Comparison of ENCODE assay signal across 9 cellular contexts in genomic region chr1:148353461-148354283, GRCh38.
DNase-seq lines count a peak whose midpoint lies in the region; ATAC-seq and TF ChIP-seq lines count a peak whose summit lies in the region.
"Had no signal": no experiment of that assay in that cellular context is flagged by ENCODE, and none has a peak within 500 bp of the region (broad histone marks: within the 10 kb centered on the region; RNA-seq: fewer than 3 reads in every experiment).

No MANE protein-coding gene starts in this region.

- peaks cover 25% of the 10 kb centered on the region for H3K27me3 Mint-ChIP-seq in activated naive CD4-positive, alpha-beta T cell treated with anti-CD3 and anti-CD28 coated beads, Interleukin-2, amount 50 U/mL, for 24 hours

- in situ Hi-C loops in SK-MEL-5 (cut with HindIII; ENCODE audit: low pct_unique_long_range_greater_than_20kb, low sequenced_read_pairs) = no loop called here

- 29 to 33% methylated on average over 31 of the region's 31 CpGs for WGBS in heart right ventricle, 2 donors

- no peak for DNase-seq in activated naive CD4-positive, alpha-beta T cell (lab: John Stamatoyannopoulos, UW)
- peak; percentile 94 for DNase-seq in SK-MEL-5 (ENCODE audit: low read depth, low spot score)
- DNase-seq in heart right ventricle = no peak
- DNase-seq in stimulated activated naive CD8-positive, alpha-beta T cell treated with anti-CD3 and anti-CD28 coated beads, Interleukin-15, Interleukin-2, amounts not matched to agents 100 U/mL and 50 U/mL, for 24 hours = peak; percentile 44
- no peak for DNase-seq in DMS114 treated with DMSO at 0.1 percent for 48 hours (lab: John Stamatoyannopoulos, UW; ENCODE audit: unreplicated experiment)
- DNase-seq in SKM-1 (lab: John Stamatoyannopoulos, UW; ENCODE audit: unreplicated experiment) = no peak
- no peak for DNase-seq in ascending aorta (ENCODE audit: low spot score in 2 of 2)

- H3K4me3 Mint-ChIP-seq in activated naive CD4-positive, alpha-beta T cell treated with anti-CD3 and anti-CD28 coated beads, Interleukin-2, amount 50 U/mL, for 24 hours = peak overlapping the region; percentile 28

- TF ChIP-seq CTCF in heart right ventricle (IDR thresholded peaks at IDR 0.05) (no peak), ascending aorta (IDR thresholded peaks at IDR 0.05) (no peak)

- H3K4me1 ChIP-seq in heart right ventricle = peaks cover 0 to 15% (median 0%) of the 10 kb centered on the region in 9 donors
- no peaks in the 10 kb centered on the region for H3K4me1 ChIP-seq in ascending aorta

- H3K4me3 ChIP-seq in heart right ventricle = peak overlapping the region in 6 of 10 donors; percentile 8 to 35 (median 21)
- H3K4me3 ChIP-seq in ascending aorta = no peak overlapping the region
- H3K4me3 ChIP-seq: thoracic aorta had no signal

- no peaks in the 10 kb centered on the region for H3K9me3 Mint-ChIP-seq in activated naive CD4-positive, alpha-beta T cell treated with anti-CD3 and anti-CD28 coated beads, Interleukin-2, amount 50 U/mL, for 24 hours

- peak in 3 of 8 donors; percentile 31 to 58 (median 46) for ATAC-seq in heart right ventricle
- peak; percentile 96 for ATAC-seq in stimulated activated naive CD8-positive, alpha-beta T cell treated with anti-CD3 and anti-CD28 coated beads, Interleukin-15, Interleukin-2, amounts not matched to agents 100 U/mL and 50 U/mL, for 24 hours

- peaks cover 13% of the 10 kb centered on the region for H3K4me1 Mint-ChIP-seq in activated naive CD4-positive, alpha-beta T cell treated with anti-CD3 and anti-CD28 coated beads, Interleukin-2, amount 50 U/mL, for 24 hours

- H3K27ac ChIP-seq in heart right ventricle (no peak overlapping the region), ascending aorta (no peak overlapping the region)
- H3K27ac ChIP-seq: thoracic aorta had no signal

- H3K9me3 ChIP-seq in heart right ventricle = no peaks in the 10 kb centered on the region
- no peaks in the 10 kb centered on the region for H3K9me3 ChIP-seq in ascending aorta
- H3K9me3 ChIP-seq: thoracic aorta had no signal

- peaks cover 13 to 100% (median 90%) of the 10 kb centered on the region in 7 donors for H3K27me3 ChIP-seq in heart right ventricle
- H3K27me3 ChIP-seq in ascending aorta = no peaks in the 10 kb centered on the region

- intact Hi-C loops in heart right ventricle (cut with DNase I) (no loop called here), ascending aorta (cut with DNase I) (no loop called here)

- peak overlapping the region; percentile 66 for H3K27ac Mint-ChIP-seq in activated naive CD4-positive, alpha-beta T cell treated with anti-CD3 and anti-CD28 coated beads, Interleukin-2, amount 50 U/mL, for 24 hours

- H3K36me3 ChIP-seq in heart right ventricle (no peaks in the 10 kb centered on the region), ascending aorta (no peaks in the 10 kb centered on the region)
- H3K36me3 ChIP-seq: thoracic aorta had no signal

- no peaks in the 10 kb centered on the region for H3K36me3 Mint-ChIP-seq in activated naive CD4-positive, alpha-beta T cell treated with anti-CD3 and anti-CD28 coated beads, Interleukin-2, amount 50 U/mL, for 24 hours

Comparison
In these comparisons a context has a peak if more than half of its experiments do, and no peak if none do; other contexts are left out.
1. DNase-seq: peak in SK-MEL-5 (single experiment) and stimulated activated naive CD8-positive, alpha-beta T cell treated with anti-CD3 and anti-CD28 coated beads, Interleukin-15, Interleukin-2, amounts not matched to agents 100 U/mL and 50 U/mL, for 24 hours (single experiment); none in activated naive CD4-positive, alpha-beta T cell (0 of 4), heart right ventricle (0 of 2), DMS114 treated with DMSO at 0.1 percent for 48 hours (single experiment), SKM-1 (single experiment) and ascending aorta (0 of 2).
2. H3K4me3 ChIP-seq: peak in heart right ventricle (6 of 10); none in ascending aorta (0 of 2).